ENCODE assay signal across 8 cellular contexts in the genomic region with DNA sequence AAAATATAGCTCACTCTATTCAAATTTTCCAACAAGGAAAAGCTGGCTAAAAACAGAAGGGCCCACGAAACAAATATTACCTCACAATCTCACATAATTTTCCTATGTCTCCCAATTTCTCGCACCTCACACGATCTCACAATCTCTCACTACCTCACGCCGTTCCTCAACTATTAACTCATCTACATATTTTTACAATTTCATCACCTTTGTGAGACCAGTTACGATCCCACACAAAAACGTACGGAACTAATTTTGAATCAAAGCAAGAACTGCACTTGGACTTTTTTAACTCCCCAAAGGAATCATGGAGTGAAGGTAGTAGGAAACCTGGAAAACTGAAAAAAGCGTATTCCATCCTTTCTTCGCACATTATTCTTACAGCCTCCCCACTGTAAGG. TPM values are rescaled to one million over a fixed set of nuclear protein-coding genes. Genes with fewer than 3 reads are reported as not detected.
DNase-seq lines count a peak whose midpoint lies in the region; ATAC-seq and TF ChIP-seq lines count a peak whose summit lies in the region.

No MANE protein-coding gene starts in this region.

- intact Hi-C loops in psoas muscle (cut with DNase I): no loop called here

- H3K9ac ChIP-seq in fibroblast of lung (ENCODE audit: insufficient read depth, low read length): peak overlapping the region; percentile 8

- H3K79me2 ChIP-seq in fibroblast of lung (ENCODE audit: control insufficient read depth, insufficient read depth, low read length): peaks cover 56% of the 10 kb centered on the region

- H3K9me3 ChIP-seq in fibroblast of lung (ENCODE audit: control insufficient read depth, insufficient read depth, low read depth, low read length) (no peaks in the 10 kb centered on the region), psoas muscle (peaks cover 4% of the 10 kb centered on the region)

- H3K4me3 ChIP-seq in fibroblast of lung (replicated peaks in 1 of 4; ENCODE audit: control extremely low read depth in 1 of 4, insufficient read depth in 1 of 4, low read depth in 3 of 4, low read length in 4 of 4) (peak overlapping the region; percentile 71 to 90 (median 84)), psoas muscle (peak overlapping the region; percentile 99)

- peak overlapping the region; percentile 12 for H2AFZ ChIP-seq in fibroblast of lung (ENCODE audit: low read length)

- H3K4me1 ChIP-seq in fibroblast of lung (ENCODE audit: control insufficient read depth, extremely low read depth, insufficient read depth, low read length): peaks cover 2% of the 10 kb centered on the region
- peaks cover 8% of the 10 kb centered on the region for H3K4me1 ChIP-seq in psoas muscle

- WGBS in psoas muscle, 3 donors: 39 to 43% (median 42%) methylated on average over 10 of the region's 10 CpGs

- no peaks in the 10 kb centered on the region for H3K36me3 ChIP-seq in fibroblast of lung (ENCODE audit: control insufficient read depth, insufficient read depth, low read length)
- peaks cover 0 to 13% of the 10 kb centered on the region in 2 donors for H3K36me3 ChIP-seq in psoas muscle (ENCODE audit: insufficient read depth in 1 of 2, low read depth in 1 of 2)

- H4K20me1 ChIP-seq in fibroblast of lung (ENCODE audit: control insufficient read depth, extremely low read depth, insufficient read depth, low read length): no peaks in the 10 kb centered on the region

- no peak for ATAC-seq in psoas muscle
- ATAC-seq in HG03442 (IDR thresholded peaks at IDR 0.05; ENCODE audit: unreplicated experiment): no peak
- ATAC-seq in GM18873 (IDR thresholded peaks at IDR 0.05; ENCODE audit: low FRiP score, unreplicated experiment): no peak

- CTCF ChIA-PET in RWPE1 (lab: Yijun Ruan, JAX): interaction anchor here (1.2 kb wide), 1 partner anchor 11 kb away, joined by 3 read pairs; no protein-coding TSS in a partner anchor

- DNase-seq in GM03348 (ENCODE audit: low spot score) (peak; percentile 44), RWPE1 (ENCODE audit: low spot score) (peak; percentile 14), fibroblast of lung (ENCODE audit: low read depth in 2 of 2) (peak in 1 of 2 donors; percentile 79), psoas muscle (no peak), Kasumi-1 (lab: John Stamatoyannopoulos, UW) (no peak), midbrain (lab: John Stamatoyannopoulos, UW) (no peak)

- peak overlapping the region; percentile 75 for H3K4me2 ChIP-seq in fibroblast of lung (ENCODE audit: extremely low read depth, insufficient read depth, low read length)

- no peaks in the 10 kb centered on the region for H3K27me3 ChIP-seq in fibroblast of lung (ENCODE audit: control insufficient read depth, insufficient read depth, low read length)
- H3K27me3 ChIP-seq in psoas muscle (ENCODE audit: insufficient read depth in 3 of 3, low read length in 2 of 3): no peaks in the 10 kb centered on the region

- peak overlapping the region; percentile 98 for H3K27ac ChIP-seq in RWPE1
- H3K27ac ChIP-seq in fibroblast of lung (ENCODE audit: insufficient read depth, low read length): peak overlapping the region; percentile 87
- H3K27ac ChIP-seq in psoas muscle: peak overlapping the region; percentile 86

- POLR2A ChIA-PET in RWPE1 (lab: Yijun Ruan, JAX; ENCODE audit: low non-redundant PET): interaction anchor here (0.5 kb wide), 1 partner anchor 99 kb away, joined by 13 read pairs; no protein-coding TSS in a partner anchor

- TF ChIP-seq CTCF in RWPE1 (conservative IDR thresholded peaks at IDR 0.05; ENCODE audit: low read depth) (no peak), fibroblast of lung (conservative IDR thresholded peaks at IDR 0.05 in 1 of 2, IDR thresholded peaks at IDR 0.05 in 1 of 2; ENCODE audit: low read depth in 1 of 2, low read length in 2 of 2) (no peak), psoas muscle (IDR thresholded peaks at IDR 0.05) (no peak)

RNA-seq across cellular contexts. Expression of gene CBX1, which starts 1.1 kb away (rescaled TPM):
- total RNA-seq in fibroblast of lung (44.9 and 50.4 TPM in 2 replicates), psoas muscle (10 to 100 TPM; 28.9 to 39.6 (median 35.5) TPM)
- polyA plus RNA-seq in fibroblast of lung (64.8 and 68.1 TPM in 2 replicates), psoas muscle (10 to 100 TPM; 26.6 to 69.6 (median 34.8) TPM)
- 78.7 and 95.1 TPM in 2 replicates for polyA plus RNA-seq in fibroblast of lung (2012)
- 3.5 and 7.2 TPM in 2 replicates for polyA minus RNA-seq in fibroblast of lung (ENCODE audit: low replicate concordance)

RNA-seq across cellular contexts. Expression of gene SNX11, which starts 7.4 kb away (rescaled TPM):
- total RNA-seq in fibroblast of lung (9.0 and 12.6 TPM in 2 replicates), psoas muscle (10 to 100 TPM; 10.0 to 17.2 (median 12.3) TPM)
- polyA plus RNA-seq in fibroblast of lung (13.2 and 17.7 TPM in 2 replicates), psoas muscle (10 to 100 TPM; 11.5 to 27.0 (median 25.7) TPM)
- 15.1 and 18.7 TPM in 2 replicates for polyA plus RNA-seq in fibroblast of lung (2012)
- 15.9 and 24.2 TPM in 2 replicates for polyA minus RNA-seq in fibroblast of lung (ENCODE audit: low replicate concordance)

RNA-seq across cellular contexts. Expression of gene NFE2L1, which starts 52.0 kb away (rescaled TPM):
- total RNA-seq in fibroblast of lung (90.4 and 162 TPM in 2 replicates), psoas muscle (1,000 to 10,000 TPM in 3 of 4 donors, 100 to 1,000 TPM in 1; 990 to 1,423 (median 1,174) TPM)
- polyA plus RNA-seq in fibroblast of lung (170 and 200 TPM in 2 replicates), psoas muscle (1,000 to 10,000 TPM in 1 of 3 donors, 100 to 1,000 TPM in 2; 308 to 1,601 (median 620) TPM)
- 119 and 162 TPM in 2 replicates for polyA plus RNA-seq in fibroblast of lung (2012)
- 172 and 227 TPM in 2 replicates for polyA minus RNA-seq in fibroblast of lung (ENCODE audit: low replicate concordance)

Comparison
In these comparisons a context has a peak if more than half of its experiments do, and no peak if none do; other contexts are left out.
1. DNase-seq: peak in GM03348 (single experiment) and RWPE1 (single experiment); none in psoas muscle (0 of 2), Kasumi-1 (0 of 2) and midbrain (single experiment).
2. Peak in every context shown above with its lines, with median percentiles within 50 percentile points of each other: H3K27ac ChIP-seq.